Comparison of ENCODE assay signal across 6 cellular contexts in genomic region chr19:48874309-48875135, GRCh38.
A peak's percentile ranks its signal among the peaks of the same experiment; 100 is the strongest.
DNase-seq lines count a peak whose midpoint lies in the region; ATAC-seq and TF ChIP-seq lines count a peak whose summit lies in the region.

No MANE protein-coding gene starts in this region.

- peaks cover 24% of the 10 kb centered on the region for H3K79me2 ChIP-seq in DND-41 (ENCODE audit: insufficient read depth, low read length)

- no peaks in the 10 kb centered on the region for H3K9me3 ChIP-seq in DND-41 (ENCODE audit: insufficient read depth, low read length, severe bottlenecking)
- no peaks in the 10 kb centered on the region for H3K9me3 ChIP-seq in effector memory CD4-positive, alpha-beta T cell (ENCODE audit: control insufficient read depth, low read length)

- H3K4me3 ChIP-seq in DND-41 (ENCODE audit: low read depth in 1 of 2, low read length in 2 of 2) (peak overlapping the region in 1 of 2 experiments; percentile 31; a peak in 2 of 4 replicates), retinal pigment epithelial cell (ENCODE audit: low read length) (peak overlapping the region; percentile 100)
- H3K4me3 ChIP-seq in effector memory CD4-positive, alpha-beta T cell (ENCODE audit: insufficient read depth, low read depth, low read length, poor library complexity, severe bottlenecking), result peak overlapping the region; percentile 99

- peak overlapping the region; percentile 59 for H3K27ac ChIP-seq in DND-41 (ENCODE audit: low read length)
- H3K27ac ChIP-seq in effector memory CD4-positive, alpha-beta T cell (ENCODE audit: insufficient read depth, low read length, poor library complexity, severe bottlenecking), result peak overlapping the region; percentile 100

- H3K4me1 ChIP-seq in DND-41 (ENCODE audit: insufficient read depth, low read length), result peaks cover 36% of the 10 kb centered on the region
- peaks cover 34% of the 10 kb centered on the region for H3K4me1 ChIP-seq in effector memory CD4-positive, alpha-beta T cell (ENCODE audit: control insufficient read depth, insufficient read depth, low read length, poor library complexity, severe bottlenecking)

- DNase-seq in DND-41, result no peak
- DNase-seq in NCI-H1105 treated with DMSO at 0.1 percent for 48 hours (lab: John Stamatoyannopoulos, UW), result peak; percentile 62
- DNase-seq in effector memory CD4-positive, alpha-beta T cell, result peak in 2 of 3 donors; percentile 36 to 59
- no peak for DNase-seq in retinal pigment epithelial cell (ENCODE audit: low read depth)
- no peak for DNase-seq in HPDE6-E6E7 (ENCODE audit: extremely low spot score)

- no peak for ATAC-seq in DND-41 (ENCODE audit: insufficient read depth, low read depth)
- no peak for ATAC-seq in HG02678 (IDR thresholded peaks at IDR 0.05; ENCODE audit: unreplicated experiment)

- H3K36me3 ChIP-seq in DND-41 (ENCODE audit: insufficient read depth, low read length), result peaks cover 34% of the 10 kb centered on the region
- H3K36me3 ChIP-seq in effector memory CD4-positive, alpha-beta T cell (ENCODE audit: control insufficient read depth, insufficient read depth, low read length), result peaks cover 33% of the 10 kb centered on the region

- H3K27me3 ChIP-seq in DND-41 (ENCODE audit: insufficient read depth, low read length, poor library complexity), result no peaks in the 10 kb centered on the region
- H3K27me3 ChIP-seq in effector memory CD4-positive, alpha-beta T cell (replicated peaks; ENCODE audit: control insufficient read depth, insufficient read depth, low read length, poor library complexity, severe bottlenecking), result no peaks in the 10 kb centered on the region

- peaks cover 12% of the 10 kb centered on the region; the same call in 1 of the 2 replicates for H4K20me1 ChIP-seq in DND-41 (ENCODE audit: insufficient read depth, low read length)

- peak overlapping the region; percentile 84 for H3K4me2 ChIP-seq in DND-41 (ENCODE audit: insufficient read depth, low read length)

- TF ChIP-seq CTCF in DND-41 (IDR thresholded peaks at IDR 0.05; ENCODE audit: borderline replicate concordance, extremely low read depth, low read length, poor library complexity, severe bottlenecking) (no peak), retinal pigment epithelial cell (conservative IDR thresholded peaks at IDR 0.05; ENCODE audit: low read depth, low read length) (no peak)

- no peak overlapping the region for H2AFZ ChIP-seq in DND-41 (ENCODE audit: low read depth, low read length)

- peak overlapping the region; percentile 32; the same call in 1 of the 2 replicates for H3K9ac ChIP-seq in DND-41 (ENCODE audit: low read depth, low read length)

Comparison
In these comparisons a context has a peak if more than half of its experiments do, and no peak if none do; other contexts are left out.
1. DNase-seq: peak in NCI-H1105 treated with DMSO at 0.1 percent for 48 hours (single experiment) and effector memory CD4-positive, alpha-beta T cell (2 of 3); none in DND-41 (single experiment), retinal pigment epithelial cell (single experiment) and HPDE6-E6E7 (single experiment).